In the genomic region with DNA sequence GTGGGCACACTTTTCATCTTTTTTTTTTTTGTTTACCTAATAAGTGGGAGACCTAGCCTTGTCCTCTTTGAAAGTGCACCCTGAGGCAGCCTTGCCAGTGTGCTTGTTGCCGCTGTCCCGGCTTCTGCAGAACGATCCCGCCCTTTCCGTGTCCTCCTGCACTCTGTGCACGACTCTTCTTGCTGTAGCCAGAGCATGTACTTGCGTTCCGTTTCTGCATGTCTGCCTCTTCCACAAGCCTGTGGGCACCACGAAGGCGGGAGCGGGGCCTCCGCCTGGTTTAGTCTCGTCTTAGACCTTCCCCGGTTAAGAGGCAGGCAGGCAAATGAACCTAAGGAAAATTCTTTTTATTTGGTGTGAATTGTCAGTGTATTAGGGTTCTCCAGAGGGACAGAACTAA, we compare ENCODE assay signal across 24 cellular contexts. TPM values are rescaled to one million over a fixed set of nuclear protein-coding genes. Genes with fewer than 3 reads are reported as not detected.
DNase-seq lines count a peak whose midpoint lies in the region; ATAC-seq, FAIRE-seq and TF ChIP-seq lines count a peak whose summit lies in the region.
"Had no signal": no experiment of that assay in that cellular context is flagged by ENCODE, and none has a peak within 500 bp of the region (broad histone marks: within the 10 kb centered on the region; RNA-seq: fewer than 3 reads in every experiment).

No MANE protein-coding gene starts in this region.

- no peak for DNase-seq in AG10803 (ENCODE audit: low read depth)
- DNase-seq in astrocyte (ENCODE audit: low read depth) = no peak
- DNase-seq in nephron progenitor cell = no peak
- no peak for DNase-seq in naive thymus-derived CD8-positive, alpha-beta T cell
- no peak for DNase-seq in NCI-H748 (lab: John Stamatoyannopoulos, UW; ENCODE audit: unreplicated experiment)
- no peak for DNase-seq in NAMALWA (ENCODE audit: low spot score)
- DNase-seq: activated CD4-positive, alpha-beta T cell treated with anti-CD3 and anti-CD28 coated beads for 48 hours; body of pancreas; CD4-positive, CD25-positive, alpha-beta regulatory T cell; effector CD4-positive, alpha-beta T cell; head of caudate nucleus; Karpas-422; kidney; NCI-H146; NCI-H446; stimulated activated naive CD4-positive, alpha-beta T cell; T-helper 2 cell had no signal

- peaks cover 1% of the 10 kb centered on the region for H3K9me3 Mint-ChIP-seq in astrocyte (ENCODE audit: unreplicated experiment)
- H3K9me3 Mint-ChIP-seq in nephron progenitor cell = no peaks in the 10 kb centered on the region
- H3K9me3 Mint-ChIP-seq in naive thymus-derived CD8-positive, alpha-beta T cell = no peaks in the 10 kb centered on the region
- H3K9me3 Mint-ChIP-seq: activated T-helper 1 cell treated with anti-CD3 and anti-CD28 coated beads, Interleukin-12 subunit alpha, Interleukin-12 subunit beta, Interleukin-2, Interleukin-4 antibody, amounts not matched to agents 30 ng/mL and 10 ng/mL and 1 ng/mL, durations not matched to agents 14 hours and 24 hours and 36 hours; CD4-positive, CD25-positive, alpha-beta regulatory T cell had no signal

- peaks cover 51% of the 10 kb centered on the region for H4K20me1 ChIP-seq in BLaER1
- H4K20me1 ChIP-seq in astrocyte (ENCODE audit: insufficient read depth, low read length) = peaks cover 25% of the 10 kb centered on the region

- H3K4me2 ChIP-seq in BLaER1 (no peak overlapping the region), astrocyte (ENCODE audit: low read length) (no peak overlapping the region)

- TF ChIP-seq CTCF in AG10803 (conservative IDR thresholded peaks at IDR 0.05; ENCODE audit: low read length) (no peak), astrocyte (IDR thresholded peaks at IDR 0.05; ENCODE audit: insufficient read depth, low read depth, low read length) (no peak), nephron progenitor cell (IDR thresholded peaks at IDR 0.05) (no peak)

- ATAC-seq in HG03280 (IDR thresholded peaks at IDR 0.05; ENCODE audit: unreplicated experiment) = no peak
- no peak for ATAC-seq in naive thymus-derived CD8-positive, alpha-beta T cell
- ATAC-seq: body of pancreas, HCT116, sciatic nerve had no signal

- H3K27me3 ChIP-seq in BLaER1 (no peaks in the 10 kb centered on the region), astrocyte (ENCODE audit: insufficient read depth, low read length) (no peaks in the 10 kb centered on the region)
- H3K27me3 ChIP-seq: body of pancreas had no signal

- H3K4me1 Mint-ChIP-seq in astrocyte (ENCODE audit: low read depth, unreplicated experiment) (peaks cover 23% of the 10 kb centered on the region), nephron progenitor cell (no peaks in the 10 kb centered on the region)
- peaks cover 0 to 22% (median 7%) of the 10 kb centered on the region in 4 donors for H3K4me1 Mint-ChIP-seq in naive thymus-derived CD8-positive, alpha-beta T cell

- H3K27me3 Mint-ChIP-seq in astrocyte (ENCODE audit: low read depth, unreplicated experiment) (no peaks in the 10 kb centered on the region), nephron progenitor cell (ENCODE audit: low read depth, poor library complexity) (peaks cover 3% of the 10 kb centered on the region)
- no peaks in the 10 kb centered on the region for H3K27me3 Mint-ChIP-seq in naive thymus-derived CD8-positive, alpha-beta T cell
- H3K27me3 Mint-ChIP-seq: CD4-positive, CD25-positive, alpha-beta regulatory T cell; progenitor cell of endocrine pancreas had no signal

- H3K27ac ChIP-seq in BLaER1 = 0 out of 2 replicates have a peak overlapping the region, but pooled peaks have one; percentile 35
- no peak overlapping the region for H3K27ac ChIP-seq in astrocyte (ENCODE audit: low read depth, low read length)
- H3K27ac ChIP-seq: body of pancreas, RWPE1 had no signal

- H3K36me3 Mint-ChIP-seq in astrocyte (ENCODE audit: low read depth, unreplicated experiment) = peaks cover 28% of the 10 kb centered on the region
- H3K36me3 Mint-ChIP-seq in nephron progenitor cell (ENCODE audit: low read depth) = peaks cover 59% of the 10 kb centered on the region
- H3K36me3 Mint-ChIP-seq in naive thymus-derived CD8-positive, alpha-beta T cell = peaks cover 7 to 69% (median 9%) of the 10 kb centered on the region in 3 donors

- H3K4me1 ChIP-seq in BLaER1 = peaks cover 14% of the 10 kb centered on the region
- no peaks in the 10 kb centered on the region for H3K4me1 ChIP-seq in astrocyte (ENCODE audit: insufficient read depth, low read length)
- H3K4me1 ChIP-seq: body of pancreas had no signal

- peak overlapping the region; percentile 66 for H3K27ac Mint-ChIP-seq in astrocyte (ENCODE audit: unreplicated experiment)
- peak overlapping the region; percentile 55 for H3K27ac Mint-ChIP-seq in nephron progenitor cell
- peak overlapping the region in 5 of 10 donors; percentile 5 to 83 (median 37) for H3K27ac Mint-ChIP-seq in naive thymus-derived CD8-positive, alpha-beta T cell
- H3K27ac Mint-ChIP-seq: activated T-helper 1 cell treated with anti-CD3 and anti-CD28 coated beads, Interleukin-12 subunit alpha, Interleukin-12 subunit beta, Interleukin-2, Interleukin-4 antibody, amounts not matched to agents 30 ng/mL and 10 ng/mL and 1 ng/mL, durations not matched to agents 14 hours and 24 hours and 36 hours; progenitor cell of endocrine pancreas had no signal

- peak overlapping the region; percentile 10; the same call in 1 of the 2 replicates for H3K4me3 ChIP-seq in AG10803 (ENCODE audit: low read length)
- no peak overlapping the region for H3K4me3 ChIP-seq in BLaER1
- H3K4me3 ChIP-seq in astrocyte (ENCODE audit: insufficient read depth, low read depth, low read length) = no peak overlapping the region
- H3K4me3 ChIP-seq: body of pancreas had no signal

- H3K9me3 ChIP-seq in BLaER1 (peaks cover 6% of the 10 kb centered on the region; the same call in 1 of the 2 replicates), astrocyte (ENCODE audit: insufficient read depth, low read depth, low read length) (no peaks in the 10 kb centered on the region)
- H3K9me3 ChIP-seq: body of pancreas had no signal

- POLR2A ChIA-PET in naive thymus-derived CD8-positive, alpha-beta T cell (lab: Charles Lee) = no interaction called here

- no peak overlapping the region for H3K4me3 Mint-ChIP-seq in astrocyte (ENCODE audit: unreplicated experiment)
- no peak overlapping the region for H3K4me3 Mint-ChIP-seq in nephron progenitor cell
- H3K4me3 Mint-ChIP-seq in naive thymus-derived CD8-positive, alpha-beta T cell = no peak overlapping the region
- H3K4me3 Mint-ChIP-seq: activated T-helper 1 cell treated with anti-CD3 and anti-CD28 coated beads, Interleukin-12 subunit alpha, Interleukin-12 subunit beta, Interleukin-2, Interleukin-4 antibody, amounts not matched to agents 30 ng/mL and 10 ng/mL and 1 ng/mL, durations not matched to agents 14 hours and 24 hours and 36 hours; CD4-positive, CD25-positive, alpha-beta regulatory T cell had no signal

- FAIRE-seq in astrocyte (lab: Jason Lieb, UNC) = no peak
- FAIRE-seq: kidney had no signal

- no peak overlapping the region for H2AFZ ChIP-seq in astrocyte (ENCODE audit: low read depth, low read length)

- H3K79me2 ChIP-seq in astrocyte (ENCODE audit: insufficient read depth, low read length) = no peaks in the 10 kb centered on the region

- H3K36me3 ChIP-seq in BLaER1 (peaks cover 98% of the 10 kb centered on the region), astrocyte (ENCODE audit: insufficient read depth, low read length) (peaks cover 47% of the 10 kb centered on the region)

- H3K9ac ChIP-seq in BLaER1 (no peak overlapping the region), astrocyte (ENCODE audit: low read length) (no peak overlapping the region)

RNA-seq across cellular contexts. Expression of a gene that starts 32.6 kb away (rescaled TPM):
- total RNA-seq in astrocyte = 25.8 and 30.4 TPM in 2 replicates
- total RNA-seq in naive thymus-derived CD8-positive, alpha-beta T cell = 10 to 100 TPM; 77.3 to 78.2 TPM
- 10 to 100 TPM; 34.8 to 47.0 (median 36.7) TPM for polyA plus RNA-seq in naive thymus-derived CD8-positive, alpha-beta T cell
